ENCODE assay signal across 1 cellular context in the genomic region with DNA sequence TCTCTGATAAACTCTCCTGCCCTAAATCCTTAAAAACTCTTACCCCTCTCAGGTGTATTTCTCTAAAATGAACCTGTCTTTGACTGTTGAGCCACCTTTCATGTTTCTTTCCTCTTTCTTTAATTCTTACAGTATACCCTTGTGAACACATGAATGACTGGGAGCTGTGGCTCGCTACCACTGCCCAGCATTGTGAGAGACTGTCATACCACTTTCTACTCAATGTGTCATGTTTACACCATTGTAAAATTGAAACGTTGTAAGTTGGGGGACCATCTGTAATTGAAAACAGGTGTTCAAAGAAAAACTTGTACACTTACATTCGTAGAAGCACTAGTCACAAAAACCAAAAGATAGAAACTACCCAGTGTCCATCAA.
TF ChIP-seq lines count a peak whose summit lies in the region.

No MANE protein-coding gene starts in this region.

TF ChIP-seq in GM12878, 131 proteins besides CTCF, POLR2A, EP300 and RAD21:
- TF ChIP-seq BCLAF1 (IDR thresholded peaks at IDR 0.05) = no peak
- TF ChIP-seq, protein P1, sequence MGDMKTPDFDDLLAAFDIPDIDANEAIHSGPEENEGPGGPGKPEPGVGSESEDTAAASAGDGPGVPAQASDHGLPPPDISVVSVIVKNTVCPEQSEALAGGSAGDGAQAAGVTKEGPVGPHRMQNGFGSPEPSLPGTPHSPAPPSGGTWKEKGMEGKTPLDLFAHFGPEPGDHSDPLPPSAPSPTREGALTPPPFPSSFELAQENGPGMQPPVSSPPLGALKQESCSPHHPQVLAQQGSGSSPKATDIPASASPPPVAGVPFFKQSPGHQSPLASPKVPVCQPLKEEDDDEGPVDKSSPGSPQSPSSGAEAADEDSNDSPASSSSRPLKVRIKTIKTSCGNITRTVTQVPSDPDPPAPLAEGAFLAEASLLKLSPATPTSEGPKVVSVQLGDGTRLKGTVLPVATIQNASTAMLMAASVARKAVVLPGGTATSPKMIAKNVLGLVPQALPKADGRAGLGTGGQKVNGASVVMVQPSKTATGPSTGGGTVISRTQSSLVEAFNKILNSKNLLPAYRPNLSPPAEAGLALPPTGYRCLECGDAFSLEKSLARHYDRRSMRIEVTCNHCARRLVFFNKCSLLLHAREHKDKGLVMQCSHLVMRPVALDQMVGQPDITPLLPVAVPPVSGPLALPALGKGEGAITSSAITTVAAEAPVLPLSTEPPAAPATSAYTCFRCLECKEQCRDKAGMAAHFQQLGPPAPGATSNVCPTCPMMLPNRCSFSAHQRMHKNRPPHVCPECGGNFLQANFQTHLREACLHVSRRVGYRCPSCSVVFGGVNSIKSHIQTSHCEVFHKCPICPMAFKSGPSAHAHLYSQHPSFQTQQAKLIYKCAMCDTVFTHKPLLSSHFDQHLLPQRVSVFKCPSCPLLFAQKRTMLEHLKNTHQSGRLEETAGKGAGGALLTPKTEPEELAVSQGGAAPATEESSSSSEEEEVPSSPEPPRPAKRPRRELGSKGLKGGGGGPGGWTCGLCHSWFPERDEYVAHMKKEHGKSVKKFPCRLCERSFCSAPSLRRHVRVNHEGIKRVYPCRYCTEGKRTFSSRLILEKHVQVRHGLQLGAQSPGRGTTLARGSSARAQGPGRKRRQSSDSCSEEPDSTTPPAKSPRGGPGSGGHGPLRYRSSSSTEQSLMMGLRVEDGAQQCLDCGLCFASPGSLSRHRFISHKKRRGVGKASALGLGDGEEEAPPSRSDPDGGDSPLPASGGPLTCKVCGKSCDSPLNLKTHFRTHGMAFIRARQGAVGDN (IDR thresholded peaks at IDR 0.05) = no peak
- TF ChIP-seq CBX3 (IDR thresholded peaks at IDR 0.05; ENCODE audit: borderline replicate concordance, low read depth) = no peak
- no peak for TF ChIP-seq KAT2A (conservative IDR thresholded peaks at IDR 0.05; ENCODE audit: control insufficient read depth, low read depth, low read length)
